In the genomic region with DNA sequence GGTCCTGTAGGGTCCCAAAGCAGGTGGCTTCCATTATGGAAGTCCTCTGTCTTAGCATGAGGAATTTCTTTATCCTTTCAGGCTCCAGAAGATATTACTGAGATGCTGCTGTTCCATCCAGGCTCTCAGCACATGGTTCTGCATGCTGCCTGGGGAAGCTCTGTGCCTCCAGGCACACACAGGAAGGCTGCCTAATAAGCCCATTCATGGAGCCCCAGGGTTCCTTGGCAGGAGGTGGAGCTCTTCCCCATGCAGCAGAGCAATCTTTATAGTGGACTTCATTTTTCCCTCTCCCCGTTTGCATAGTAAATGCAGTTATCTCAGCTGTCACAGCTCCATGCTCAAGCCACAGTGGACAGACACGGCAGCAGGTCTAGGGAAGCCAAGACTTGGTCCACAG, we compare ENCODE assay signal across 16 cellular contexts. TPM values are rescaled to one million over a fixed set of nuclear protein-coding genes. Genes with fewer than 3 reads are reported as not detected.
A peak's percentile ranks its signal among the peaks of the same experiment; 100 is the strongest.
DNase-seq lines count a peak whose midpoint lies in the region; ATAC-seq and TF ChIP-seq lines count a peak whose summit lies in the region.
"Had no signal": no experiment of that assay in that cellular context is flagged by ENCODE, and none has a peak within 500 bp of the region (broad histone marks: within the 10 kb centered on the region; RNA-seq: fewer than 3 reads in every experiment).

No MANE protein-coding gene starts in this region.

- H3K27ac ChIP-seq in SJCRH30 (peak overlapping the region; percentile 57; the same call in 1 of the 2 replicates), endodermal cell (ENCODE audit: low read depth, low read length) (peak overlapping the region; percentile 0), substantia nigra (ENCODE audit: low read depth, low read length, poor library complexity, severe bottlenecking) (no peak overlapping the region)
- H3K27ac ChIP-seq: BLaER1, RWPE1 had no signal

- TF ChIP-seq CTCF in endodermal cell (conservative IDR thresholded peaks at IDR 0.05) (no peak), type B pancreatic cell (conservative IDR thresholded peaks at IDR 0.05) (no peak)

- H3K36me3 ChIP-seq in SJCRH30: no peaks in the 10 kb centered on the region
- H3K36me3 ChIP-seq in endodermal cell (ENCODE audit: control insufficient read depth, insufficient read depth, low read length): no peaks in the 10 kb centered on the region
- H3K36me3 ChIP-seq: BLaER1 had no signal

- H3K4me3 ChIP-seq in SJCRH30: no peak overlapping the region
- no peak overlapping the region for H3K4me3 ChIP-seq in endodermal cell (ENCODE audit: low read length)
- H3K4me3 ChIP-seq: BLaER1 had no signal

- H3K36me3 Mint-ChIP-seq in endodermal cell (ENCODE audit: low read depth) (no peaks in the 10 kb centered on the region), type B pancreatic cell (peaks cover 41% of the 10 kb centered on the region)
- H3K36me3 Mint-ChIP-seq: CD8-positive, alpha-beta T cell had no signal

- H3K4me1 Mint-ChIP-seq in endodermal cell: peaks cover 50% of the 10 kb centered on the region
- peaks cover 56% of the 10 kb centered on the region for H3K4me1 Mint-ChIP-seq in type B pancreatic cell (ENCODE audit: unreplicated experiment)

- 50 to 82% methylated on average over 1 to 2 of the region's 2 CpGs for WGBS in endodermal cell (ENCODE audit: insufficient coverage in 1 of 2, insufficient read length in 1 of 2), 2 experiments

- H3K4me3 Mint-ChIP-seq in endodermal cell (no peak overlapping the region), type B pancreatic cell (no peak overlapping the region)
- H3K4me3 Mint-ChIP-seq: CD8-positive, alpha-beta T cell; H9 had no signal

- H3K27me3 ChIP-seq in SJCRH30 (no peaks in the 10 kb centered on the region), endodermal cell (ENCODE audit: control insufficient read depth, insufficient read depth, low read length, poor library complexity, severe bottlenecking) (peaks cover 5% of the 10 kb centered on the region)
- H3K27me3 ChIP-seq: BLaER1 had no signal

- no peak overlapping the region for H3K9ac ChIP-seq in endodermal cell (ENCODE audit: extremely low read depth, low read length, poor library complexity, severe bottlenecking)
- H3K9ac ChIP-seq: BLaER1 had no signal

- DNase-seq in NCI-H1694 treated with DMSO at 0.1 percent for 48 hours (lab: John Stamatoyannopoulos, UW) (peak; percentile 30), NCI-H1694 (lab: John Stamatoyannopoulos, UW) (no peak), SJCRH30 (no peak), endodermal cell (no peak), type B pancreatic cell (ENCODE audit: extremely low spot score, unreplicated experiment) (no peak), substantia nigra (lab: John Stamatoyannopoulos, UW) (no peak), NCI-H510A treated with DMSO at 0.1 percent for 48 hours (lab: John Stamatoyannopoulos, UW) (no peak)
- DNase-seq: CD8-positive, alpha-beta T cell; H9; NCI-H226; NCI-H526; PC-3; SW 1271 had no signal

- H3K9me3 Mint-ChIP-seq in endodermal cell (no peaks in the 10 kb centered on the region), type B pancreatic cell (no peaks in the 10 kb centered on the region)
- H3K9me3 Mint-ChIP-seq: CD8-positive, alpha-beta T cell; H9 had no signal

- H3K27me3 Mint-ChIP-seq in endodermal cell (ENCODE audit: insufficient read depth) (peaks cover 12% of the 10 kb centered on the region), type B pancreatic cell (no peaks in the 10 kb centered on the region)

- ATAC-seq in HG02938 (IDR thresholded peaks at IDR 0.05; ENCODE audit: unreplicated experiment): no peak
- ATAC-seq: CD8-positive, alpha-beta T cell; PC-3 had no signal

- H3K9me3 ChIP-seq in SJCRH30 (replicated peaks) (no peaks in the 10 kb centered on the region), endodermal cell (ENCODE audit: control insufficient read depth, low read length) (no peaks in the 10 kb centered on the region)
- H3K9me3 ChIP-seq: BLaER1 had no signal

- no peak overlapping the region for H3K27ac Mint-ChIP-seq in endodermal cell
- peak overlapping the region; percentile 36 for H3K27ac Mint-ChIP-seq in type B pancreatic cell
- H3K27ac Mint-ChIP-seq: CD8-positive, alpha-beta T cell had no signal

- H3K4me1 ChIP-seq in SJCRH30: peaks cover 45% of the 10 kb centered on the region
- H3K4me1 ChIP-seq in endodermal cell (ENCODE audit: control insufficient read depth, insufficient read depth, low read length): peaks cover 18% of the 10 kb centered on the region
- H3K4me1 ChIP-seq: BLaER1 had no signal

RNA-seq across cellular contexts. Expression of a gene that starts 57.6 kb away (rescaled TPM):
- total RNA-seq in SJCRH30 (2014; rRNA removed; shearing (Covaris generic)): 13.4 and 15.3 TPM in 2 replicates
- 10 to 100 TPM in 1 of 2 donors, 1 to 10 TPM in 1; 9.8 to 12.3 TPM for total RNA-seq in endodermal cell
- polyA plus RNA-seq in endodermal cell (2013, experiment 1 of 2): 207 TPM
- polyA plus RNA-seq in endodermal cell (2013, experiment 2 of 2): 163 TPM
- 36.7 and 219 TPM in 2 replicates for total RNA-seq in type B pancreatic cell (ENCODE audit: low replicate concordance)
- total RNA-seq: CD8-positive, alpha-beta T cell had no signal
